In the genomic region with DNA sequence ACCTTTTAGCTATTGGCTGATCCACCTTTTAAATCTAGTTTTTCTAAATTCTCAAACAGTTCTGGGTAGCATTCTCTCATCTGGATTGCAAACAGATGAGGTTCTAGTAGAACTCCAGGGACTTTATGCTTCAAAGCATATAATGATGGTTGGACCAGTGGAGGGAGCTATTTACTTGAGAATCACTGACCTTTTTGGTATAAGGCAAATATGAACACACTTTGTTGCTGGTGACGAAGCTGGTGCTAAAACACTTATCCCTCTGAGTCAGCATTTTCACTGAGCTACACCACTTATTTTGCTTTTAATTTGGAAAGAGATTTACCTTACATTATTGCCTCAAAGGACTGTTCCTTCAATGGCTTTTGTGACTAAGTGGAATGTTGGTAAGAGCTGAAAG, we compare ENCODE assay signal across 9 cellular contexts. TPM values are rescaled to one million over a fixed set of nuclear protein-coding genes. Genes with fewer than 3 reads are reported as not detected.
A peak's percentile ranks its signal among the peaks of the same experiment; 100 is the strongest.
DNase-seq lines count a peak whose midpoint lies in the region; ATAC-seq and TF ChIP-seq lines count a peak whose summit lies in the region.
"Had no signal": no experiment of that assay in that cellular context is flagged by ENCODE, and none has a peak within 500 bp of the region (broad histone marks: within the 10 kb centered on the region; RNA-seq: fewer than 3 reads in every experiment).

No MANE protein-coding gene starts in this region.

- TF ChIP-seq CTCF in PC-3 (conservative IDR thresholded peaks at IDR 0.05; ENCODE audit: low read depth, low read length) = peak; percentile 69
- peak; percentile 27 for TF ChIP-seq CTCF in glutamatergic neuron (IDR thresholded peaks at IDR 0.05; ENCODE audit: partially characterized antibody, unreplicated experiment)

- CTCF ChIA-PET in PC-3 (lab: Charles Lee) = interaction anchor here (0.5 to 1.2 kb wide), 5 partner anchors 44 to 1459 kb away, joined by 3 to 6 read pairs (median 4); no protein-coding TSS in a partner anchor

- peak overlapping the region; percentile 35; the same call in 1 of the 2 replicates for H2AFZ ChIP-seq in PC-3 (ENCODE audit: low read length)

- H3K4me3 Mint-ChIP-seq in glutamatergic neuron (ENCODE audit: unreplicated experiment) = no peak overlapping the region

- POLR2A ChIA-PET in PC-3 (lab: Charles Lee; ENCODE audit: unreplicated experiment) = no interaction called here

- H3K27ac Mint-ChIP-seq in glutamatergic neuron (ENCODE audit: unreplicated experiment) = no peak overlapping the region

- H3K79me2 ChIP-seq in PC-3 (ENCODE audit: low read length) = no peaks in the 10 kb centered on the region

- no peak overlapping the region; the same call in 1 of the 2 replicates for H3K4me2 ChIP-seq in PC-3 (ENCODE audit: low read length)

- no peaks in the 10 kb centered on the region for H3K36me3 Mint-ChIP-seq in glutamatergic neuron (ENCODE audit: unreplicated experiment)

- BruUV-seq in PC-3 (replicated peaks; lab: Mats Ljungman, UMichigan) = no TSS peak

- H3K27ac ChIP-seq in PC-3 (ENCODE audit: low read length) = no peak overlapping the region

- H3K27me3 ChIP-seq in PC-3 (ENCODE audit: low read length) = no peaks in the 10 kb centered on the region

- no peak overlapping the region for H3K4me3 ChIP-seq in PC-3 (ENCODE audit: low read length)

- no peaks in the 10 kb centered on the region for H3K9me3 Mint-ChIP-seq in glutamatergic neuron (ENCODE audit: unreplicated experiment)

- ATAC-seq in PC-3 (peak; percentile 89), HG02623 (IDR thresholded peaks at IDR 0.05; ENCODE audit: unreplicated experiment) (no peak), HG02610 (IDR thresholded peaks at IDR 0.05; ENCODE audit: unreplicated experiment) (no peak)

- no peaks in the 10 kb centered on the region for H3K36me3 ChIP-seq in PC-3 (ENCODE audit: low read depth, low read length)

- DNase-seq in ACHN (peak; percentile 77), HT-29 (ENCODE audit: low spot score) (peak; percentile 55), PC-3 (peak; percentile 69), glutamatergic neuron (no peak), NCI-H2227 treated with DMSO at 0.1 percent for 48 hours (lab: John Stamatoyannopoulos, UW) (no peak), cardiac septum (ENCODE audit: low spot score) (no peak)

- H3K9me3 ChIP-seq in PC-3 (ENCODE audit: low read length) = no peaks in the 10 kb centered on the region

- no peaks in the 10 kb centered on the region for H4K20me1 ChIP-seq in PC-3 (ENCODE audit: low read length)

- peaks cover 4% of the 10 kb centered on the region for H3K4me1 ChIP-seq in PC-3 (ENCODE audit: insufficient read depth, low read length)

- in situ Hi-C loops in ACHN (cut with HindIII; ENCODE audit: low pct_ligation_motif_present, low pct_unique_long_range_greater_than_20kb, low sequenced_read_pairs) = no loop called here

- intact Hi-C loops in PC-3 (cut with micrococcal nuclease) = loop anchor here (5.0 to 10.0 kb wide), 4 partner anchors 82 to 1780 kb away; no protein-coding TSS in a partner anchor
- intact Hi-C loops in cardiac septum (cut with DNase I) = no loop called here

- no peaks in the 10 kb centered on the region for H3K4me1 Mint-ChIP-seq in glutamatergic neuron (ENCODE audit: low read depth, unreplicated experiment)

- H3F3A ChIP-seq in PC-3 (ENCODE audit: low read length, unreplicated experiment) = no peaks in the 10 kb centered on the region

- H3K9ac ChIP-seq in PC-3 (ENCODE audit: low read length) = no peak overlapping the region

- no peaks in the 10 kb centered on the region for H3K9me2 ChIP-seq in PC-3 (replicated peaks; ENCODE audit: low read length)

- H3K27me3 Mint-ChIP-seq in glutamatergic neuron (ENCODE audit: unreplicated experiment) = no peaks in the 10 kb centered on the region

RNA-seq across cellular contexts. Expression of gene SLITRK3, which starts 58.6 kb away (rescaled TPM):
- total RNA-seq in HT-29 (2014; rRNA removed; shearing (Covaris generic)) = not detected in 2 replicates
- total RNA-seq in PC-3 (2014; rRNA removed) = not detected in 2 replicates
- not detected for total RNA-seq in glutamatergic neuron (ENCODE audit: unreplicated experiment)
- total RNA-seq in cardiac septum = not detected
- total RNA-seq: pulmonary artery endothelial cell had no signal

Comparison
In these comparisons a context has a peak if more than half of its experiments do, and no peak if none do; other contexts are left out.
1. DNase-seq: peak in ACHN (single experiment), HT-29 (single experiment) and PC-3 (single experiment); none in glutamatergic neuron (single experiment), NCI-H2227 treated with DMSO at 0.1 percent for 48 hours (single experiment) and cardiac septum (single experiment).